Comparison of ENCODE assay signal across 8 cellular contexts in genomic region chr14:68807148-68807600, GRCh38. TPM values are rescaled to one million over a fixed set of nuclear protein-coding genes. Genes with fewer than 3 reads are reported as not detected.
DNase-seq lines count a peak whose midpoint lies in the region; ATAC-seq and TF ChIP-seq lines count a peak whose summit lies in the region.

No MANE protein-coding gene starts in this region.

- H3K4me1 Mint-ChIP-seq in chondrocyte (ENCODE audit: low read depth): peaks cover 57% of the 10 kb centered on the region

- TF ChIP-seq CTCF in chondrocyte (IDR thresholded peaks at IDR 0.05): peak; percentile 14
- TF ChIP-seq CTCF in GM10266 (IDR thresholded peaks at IDR 0.05; ENCODE audit: control insufficient read depth, insufficient read depth, low read depth, missing control alignments): no peak

- peak overlapping the region; percentile 94 for H3K27ac Mint-ChIP-seq in chondrocyte (ENCODE audit: unreplicated experiment)

- peaks cover 5% of the 10 kb centered on the region for H3K9me3 Mint-ChIP-seq in chondrocyte (ENCODE audit: low read depth)

- H3K36me3 Mint-ChIP-seq in chondrocyte (ENCODE audit: low read depth): peaks cover 9% of the 10 kb centered on the region

- H3K4me3 Mint-ChIP-seq in chondrocyte (ENCODE audit: unreplicated experiment): peak overlapping the region; percentile 37

- DNase-seq in DMS 273 treated with DMSO at 0.1 percent for 48 hours (lab: John Stamatoyannopoulos, UW): peak; percentile 71
- DNase-seq in MV-4-11 (lab: John Stamatoyannopoulos, UW): peak; percentile 58
- peak; percentile 88 for DNase-seq in chondrocyte (ENCODE audit: low spot score)
- peak; percentile 80 for DNase-seq in medulla oblongata (ENCODE audit: extremely low spot score)
- peak; percentile 76 for DNase-seq in ureter (ENCODE audit: low spot score)
- no peak for DNase-seq in NK-92 treated with Interleukin-12 subunit alpha and Interleukin-12 subunit beta, amount 100 ng/mL, for 24 hours (lab: John Stamatoyannopoulos, UW)
- DNase-seq in GM10266 (ENCODE audit: extremely low spot score): no peak

- no peaks in the 10 kb centered on the region for H3K27me3 Mint-ChIP-seq in chondrocyte (ENCODE audit: low read depth)

- no peak for ATAC-seq in HG03280 (IDR thresholded peaks at IDR 0.05; ENCODE audit: unreplicated experiment)

RNA-seq across cellular contexts. Expression of gene ZFP36L1, which starts 14.3 kb away (rescaled TPM):
- total RNA-seq in chondrocyte (82.5 to 195 TPM (median 180 TPM) in 3 replicates), ureter (393 TPM)

Comparison
In these comparisons a context has a peak if more than half of its experiments do, and no peak if none do; other contexts are left out.
1. DNase-seq: peak in DMS 273 treated with DMSO at 0.1 percent for 48 hours (single experiment), MV-4-11 (single experiment), chondrocyte (single experiment), medulla oblongata (single experiment) and ureter (single experiment); none in NK-92 treated with Interleukin-12 subunit alpha and Interleukin-12 subunit beta, amount 100 ng/mL, for 24 hours (single experiment) and GM10266 (single experiment).